In genomic region chr5:65018763-65019162, GRCh38 we compare ENCODE assay signal across 14 cellular contexts.
DNase-seq lines count a peak whose midpoint lies in the region; ATAC-seq and TF ChIP-seq lines count a peak whose summit lies in the region.
"Had no signal": no experiment of that assay in that cellular context is flagged by ENCODE, and none has a peak within 500 bp of the region (broad histone marks: within the 10 kb centered on the region; RNA-seq: fewer than 3 reads in every experiment).

No MANE protein-coding gene starts in this region.

- no peak for TF ChIP-seq CTCF in esophagus muscularis mucosa (IDR thresholded peaks at IDR 0.05)

- intact Hi-C loops in Right ventricle myocardium superior (cut with DNase I) (no loop called here), cardiac septum (cut with DNase I) (no loop called here), right cardiac atrium (cut with DNase I) (no loop called here), esophagus muscularis mucosa (cut with DNase I) (no loop called here)

- no peak overlapping the region for H3K4me3 Mint-ChIP-seq in T-helper 17 cell
- H3K4me3 Mint-ChIP-seq: CD14-positive monocyte; CD8-positive, alpha-beta T cell; HFFc6 had no signal

- TF ChIP-seq EP300 in esophagus muscularis mucosa (IDR thresholded peaks at IDR 0.05) = no peak

- peak; percentile 51 for DNase-seq in DMS 273 (lab: John Stamatoyannopoulos, UW; ENCODE audit: unreplicated experiment)
- no peak for DNase-seq in DMS 273 treated with DMSO at 0.1 percent for 48 hours (lab: John Stamatoyannopoulos, UW)
- DNase-seq in Right ventricle myocardium superior = peak; percentile 77
- no peak for DNase-seq in cardiac septum (ENCODE audit: low spot score)
- DNase-seq in right cardiac atrium = peak; percentile 30 to 65 (median 52)
- no peak for DNase-seq in esophagus muscularis mucosa (ENCODE audit: extremely low spot score)
- no peak for DNase-seq in T-helper 17 cell
- DNase-seq: CD8-positive, alpha-beta T cell; COR-L47; HCEC 1CT; HFFc6 had no signal

- H3K36me3 ChIP-seq in esophagus muscularis mucosa = no peaks in the 10 kb centered on the region

- no peak overlapping the region for H3K27ac Mint-ChIP-seq in T-helper 17 cell
- H3K27ac Mint-ChIP-seq: CD14-positive monocyte had no signal

- H3K4me3 ChIP-seq in right cardiac atrium (ENCODE audit: low read length) (no peak overlapping the region), esophagus muscularis mucosa (no peak overlapping the region)

- H3K4me1 Mint-ChIP-seq in T-helper 17 cell = peaks cover 4% of the 10 kb centered on the region

- peak; percentile 57 for ATAC-seq in Right ventricle myocardium superior (ENCODE audit: poor library complexity)
- peak; percentile 55 to 69 for ATAC-seq in right cardiac atrium
- ATAC-seq in T-helper 17 cell = no peak
- ATAC-seq: CD8-positive, alpha-beta T cell; HepG2 had no signal

- H3K9me3 ChIP-seq in right cardiac atrium (ENCODE audit: control insufficient read depth, low read length) (no peaks in the 10 kb centered on the region), esophagus muscularis mucosa (no peaks in the 10 kb centered on the region), T-helper 17 cell (ENCODE audit: control insufficient read depth, low read length, poor library complexity, severe bottlenecking) (no peaks in the 10 kb centered on the region)

- H3K27ac ChIP-seq in right cardiac atrium (ENCODE audit: low read length) (no peak overlapping the region), esophagus muscularis mucosa (replicated peaks in 1 of 4) (no peak overlapping the region)
- H3K27ac ChIP-seq: 22Rv1 had no signal

- TF ChIP-seq POLR2A in esophagus muscularis mucosa (IDR thresholded peaks at IDR 0.05; ENCODE audit: low read depth) = no peak

- H3K27me3 Mint-ChIP-seq in T-helper 17 cell = no peaks in the 10 kb centered on the region

- peaks cover 2% of the 10 kb centered on the region for H3K4me1 ChIP-seq in right cardiac atrium (ENCODE audit: control insufficient read depth, insufficient read depth, low read length)
- H3K4me1 ChIP-seq in esophagus muscularis mucosa = peaks cover 5 to 27% (median 20%) of the 10 kb centered on the region in 4 donors

- H3K36me3 Mint-ChIP-seq in T-helper 17 cell (ENCODE audit: low read depth) = peaks cover 2% of the 10 kb centered on the region

- WGBS in right cardiac atrium = 86% methylated on average over 2 of the region's 2 CpGs
- 100% methylated on average over 2 of the region's 2 CpGs for WGBS in esophagus muscularis mucosa

- H3K27me3 ChIP-seq in right cardiac atrium (ENCODE audit: control insufficient read depth, insufficient read depth) (no peaks in the 10 kb centered on the region), esophagus muscularis mucosa (no peaks in the 10 kb centered on the region)

Comparison
In these comparisons a context has a peak if more than half of its experiments do, and no peak if none do; other contexts are left out.
1. DNase-seq: peak in DMS 273 (single experiment), Right ventricle myocardium superior (single experiment) and right cardiac atrium (3 of 3); none in DMS 273 treated with DMSO at 0.1 percent for 48 hours (single experiment), cardiac septum (single experiment), esophagus muscularis mucosa (single experiment) and T-helper 17 cell (0 of 3).